In the genomic region with DNA sequence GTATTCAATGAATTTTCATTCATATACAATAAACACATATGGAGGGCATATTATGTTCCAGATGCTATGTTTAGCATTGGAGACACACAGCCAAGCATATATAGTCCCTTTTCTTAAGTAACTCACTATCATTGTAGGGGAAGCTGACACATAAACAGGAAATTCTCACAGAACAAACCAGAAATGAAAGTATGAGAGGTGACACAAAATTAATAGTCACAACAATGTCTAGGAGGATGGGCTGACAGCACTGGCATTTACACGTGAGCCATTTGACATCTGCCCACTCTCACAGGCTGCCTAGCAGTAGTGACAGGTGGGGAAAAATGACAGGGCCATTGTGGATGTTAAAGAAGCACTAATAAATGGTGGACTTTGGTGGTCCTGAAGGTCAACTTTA, we compare ENCODE assay signal across 8 cellular contexts. TPM values are rescaled to one million over a fixed set of nuclear protein-coding genes. Genes with fewer than 3 reads are reported as not detected.
A peak's percentile ranks its signal among the peaks of the same experiment; 100 is the strongest.
DNase-seq lines count a peak whose midpoint lies in the region; ATAC-seq and TF ChIP-seq lines count a peak whose summit lies in the region.

No MANE protein-coding gene starts in this region.

- no peak overlapping the region for H4K8ac ChIP-seq in mesenchymal stem cell (ENCODE audit: low read length)

- no peaks in the 10 kb centered on the region for H3K9me3 ChIP-seq in mesenchymal stem cell (ENCODE audit: control insufficient read depth, low read length)
- H3K9me3 ChIP-seq in tibial nerve: no peaks in the 10 kb centered on the region

- no peak overlapping the region for H3K18ac ChIP-seq in mesenchymal stem cell (ENCODE audit: low read depth in 1 of 2, low read length in 2 of 2)

- no peak for TF ChIP-seq EP300 in tibial nerve (IDR thresholded peaks at IDR 0.05)

- H2BK12ac ChIP-seq in mesenchymal stem cell (ENCODE audit: low read length in 2 of 2): no peak overlapping the region

- TF ChIP-seq CTCF in tibial nerve (IDR thresholded peaks at IDR 0.05): no peak

- TF ChIP-seq POLR2A in tibial nerve (IDR thresholded peaks at IDR 0.05): no peak

- ATAC-seq in activated CD8-positive, alpha-beta memory T cell treated with anti-CD3 and anti-CD28 coated beads, Interleukin-2, amount 10 ng/mL, durations not matched to agents 7 days and 5 days: peak; percentile 3
- ATAC-seq in GM21529 (IDR thresholded peaks at IDR 0.05; ENCODE audit: unreplicated experiment): no peak

- DNase-seq in activated CD8-positive, alpha-beta memory T cell treated with anti-CD3 and anti-CD28 coated beads, Interleukin-2, amount 10 ng/mL, durations not matched to agents 7 days and 5 days: peak; percentile 65
- no peak for DNase-seq in activated CD8-positive, alpha-beta memory T cell treated with anti-CD3 and anti-CD28 coated beads, Interleukin-2, amount 50 U/mL, for 48 hours
- DNase-seq in activated T-helper 1 cell treated with anti-CD3 and anti-CD28 coated beads, Interleukin-12 subunit alpha, Interleukin-12 subunit beta, Interleukin-2, Interleukin-4 antibody, amounts not matched to agents 30 ng/mL and 10 ng/mL and 1 ng/mL, durations not matched to agents 14 hours and 24 hours and 36 hours (ENCODE audit: low spot score): peak; percentile 14
- DNase-seq in mesenchymal stem cell (no peak), tibial nerve (ENCODE audit: low spot score in 2 of 2) (no peak), NCI-H69 (lab: John Stamatoyannopoulos, UW) (no peak), SKM-1 (lab: John Stamatoyannopoulos, UW; ENCODE audit: unreplicated experiment) (no peak)

- no peaks in the 10 kb centered on the region for H3K27me3 Mint-ChIP-seq in activated CD8-positive, alpha-beta memory T cell treated with anti-CD3 and anti-CD28 coated beads, Interleukin-2, amount 10 ng/mL, durations not matched to agents 7 days and 5 days
- peaks cover 5% of the 10 kb centered on the region for H3K27me3 Mint-ChIP-seq in activated T-helper 1 cell treated with anti-CD3 and anti-CD28 coated beads, Interleukin-12 subunit alpha, Interleukin-12 subunit beta, Interleukin-2, Interleukin-4 antibody, amounts not matched to agents 30 ng/mL and 10 ng/mL and 1 ng/mL, durations not matched to agents 14 hours and 24 hours and 36 hours (ENCODE audit: insufficient read depth)

- peak overlapping the region; percentile 98 for H3K4me3 Mint-ChIP-seq in activated CD8-positive, alpha-beta memory T cell treated with anti-CD3 and anti-CD28 coated beads, Interleukin-2, amount 10 ng/mL, durations not matched to agents 7 days and 5 days
- peak overlapping the region; percentile 91 for H3K4me3 Mint-ChIP-seq in activated T-helper 1 cell treated with anti-CD3 and anti-CD28 coated beads, Interleukin-12 subunit alpha, Interleukin-12 subunit beta, Interleukin-2, Interleukin-4 antibody, amounts not matched to agents 30 ng/mL and 10 ng/mL and 1 ng/mL, durations not matched to agents 14 hours and 24 hours and 36 hours

- no peaks in the 10 kb centered on the region for H3K9me3 Mint-ChIP-seq in activated CD8-positive, alpha-beta memory T cell treated with anti-CD3 and anti-CD28 coated beads, Interleukin-2, amount 10 ng/mL, durations not matched to agents 7 days and 5 days (ENCODE audit: low read depth)
- H3K9me3 Mint-ChIP-seq in activated T-helper 1 cell treated with anti-CD3 and anti-CD28 coated beads, Interleukin-12 subunit alpha, Interleukin-12 subunit beta, Interleukin-2, Interleukin-4 antibody, amounts not matched to agents 30 ng/mL and 10 ng/mL and 1 ng/mL, durations not matched to agents 14 hours and 24 hours and 36 hours: no peaks in the 10 kb centered on the region

- WGBS in mesenchymal stem cell: 80% methylated on average over 1 of the region's 1 CpG
- whole genome bisulfite sequencing in tibial nerve, 2 donors: 59 to 69% methylated on average over 1 of the region's 1 CpG

- no peaks in the 10 kb centered on the region for H3K4me1 ChIP-seq in mesenchymal stem cell (ENCODE audit: control insufficient read depth, insufficient read depth, low read depth, low read length)
- peaks cover 0 to 29% (median 16%) of the 10 kb centered on the region in 4 donors for H3K4me1 ChIP-seq in tibial nerve

- H3K79me1 ChIP-seq in mesenchymal stem cell (replicated peaks; ENCODE audit: low read length, poor library complexity, severe bottlenecking): peaks cover 3% of the 10 kb centered on the region

- no peak overlapping the region for H3K27ac ChIP-seq in mesenchymal stem cell (ENCODE audit: low read length, poor library complexity, severe bottlenecking)
- peak overlapping the region in 3 of 4 donors; percentile 95 to 100 (median 99) for H3K27ac ChIP-seq in tibial nerve

- H3K27me3 ChIP-seq in mesenchymal stem cell (ENCODE audit: control insufficient read depth in 1 of 2, insufficient read depth in 1 of 2, low read length in 2 of 2): peaks cover 0 to 3% of the 10 kb centered on the region in 2 experiments
- no peaks in the 10 kb centered on the region for H3K27me3 ChIP-seq in tibial nerve

- H3K9ac ChIP-seq in mesenchymal stem cell (ENCODE audit: low read length): peak overlapping the region; percentile 8

- peak overlapping the region; percentile 97 for H3K27ac Mint-ChIP-seq in activated CD8-positive, alpha-beta memory T cell treated with anti-CD3 and anti-CD28 coated beads, Interleukin-2, amount 10 ng/mL, durations not matched to agents 7 days and 5 days
- H3K27ac Mint-ChIP-seq in activated T-helper 1 cell treated with anti-CD3 and anti-CD28 coated beads, Interleukin-12 subunit alpha, Interleukin-12 subunit beta, Interleukin-2, Interleukin-4 antibody, amounts not matched to agents 30 ng/mL and 10 ng/mL and 1 ng/mL, durations not matched to agents 14 hours and 24 hours and 36 hours: peak overlapping the region; percentile 99

- H3K4me3 ChIP-seq in mesenchymal stem cell (ENCODE audit: insufficient read depth in 1 of 2, low read depth in 1 of 2, low read length in 2 of 2) (no peak overlapping the region), tibial nerve (no peak overlapping the region)

- no peak overlapping the region for H2BK15ac ChIP-seq in mesenchymal stem cell (ENCODE audit: low read depth, poor library complexity, severe bottlenecking)

- H2AK5ac ChIP-seq in mesenchymal stem cell (ENCODE audit: low read length, severe bottlenecking): no peak overlapping the region

- CTCF ChIA-PET in activated CD8-positive, alpha-beta memory T cell treated with anti-CD3 and anti-CD28 coated beads, Interleukin-2, amount 10 ng/mL, durations not matched to agents 7 days and 5 days (lab: Charles Lee): interaction anchor here (1.3 to 2.5 kb wide), 3 partner anchors 30 to 40 kb away, joined by 3 to 13 read pairs (median 5); partner anchors contain the start of gene MRPL1

- H3K36me3 ChIP-seq in mesenchymal stem cell (ENCODE audit: control insufficient read depth in 1 of 2, insufficient read depth in 2 of 2, low read depth in 1 of 2, low read length in 2 of 2): no peaks in the 10 kb centered on the region
- H3K36me3 ChIP-seq in tibial nerve: no peaks in the 10 kb centered on the region

- H3K36me3 Mint-ChIP-seq in activated CD8-positive, alpha-beta memory T cell treated with anti-CD3 and anti-CD28 coated beads, Interleukin-2, amount 10 ng/mL, durations not matched to agents 7 days and 5 days: peaks cover 12% of the 10 kb centered on the region
- peaks cover 9% of the 10 kb centered on the region for H3K36me3 Mint-ChIP-seq in activated T-helper 1 cell treated with anti-CD3 and anti-CD28 coated beads, Interleukin-12 subunit alpha, Interleukin-12 subunit beta, Interleukin-2, Interleukin-4 antibody, amounts not matched to agents 30 ng/mL and 10 ng/mL and 1 ng/mL, durations not matched to agents 14 hours and 24 hours and 36 hours (ENCODE audit: low read depth)

- no peak overlapping the region for H3K4ac ChIP-seq in mesenchymal stem cell (ENCODE audit: low read depth in 1 of 2, low read length in 2 of 2)

- no peak overlapping the region for H2BK5ac ChIP-seq in mesenchymal stem cell (ENCODE audit: low read depth, low read length, poor library complexity, severe bottlenecking)

- H4K91ac ChIP-seq in mesenchymal stem cell (ENCODE audit: low read length): no peak overlapping the region

- no peak overlapping the region for H2BK120ac ChIP-seq in mesenchymal stem cell (ENCODE audit: low read depth, low read length)

- peaks cover 26% of the 10 kb centered on the region for H3K4me1 Mint-ChIP-seq in activated CD8-positive, alpha-beta memory T cell treated with anti-CD3 and anti-CD28 coated beads, Interleukin-2, amount 10 ng/mL, durations not matched to agents 7 days and 5 days
- peaks cover 34% of the 10 kb centered on the region for H3K4me1 Mint-ChIP-seq in activated T-helper 1 cell treated with anti-CD3 and anti-CD28 coated beads, Interleukin-12 subunit alpha, Interleukin-12 subunit beta, Interleukin-2, Interleukin-4 antibody, amounts not matched to agents 30 ng/mL and 10 ng/mL and 1 ng/mL, durations not matched to agents 14 hours and 24 hours and 36 hours (ENCODE audit: low read depth)

- no peak overlapping the region for H2AFZ ChIP-seq in mesenchymal stem cell (ENCODE audit: low read depth, low read length)

- H3K23ac ChIP-seq in mesenchymal stem cell (ENCODE audit: low read length in 2 of 2): no peak overlapping the region

- no peak overlapping the region for H3K4me2 ChIP-seq in mesenchymal stem cell (ENCODE audit: low read length, poor library complexity, severe bottlenecking)

- intact Hi-C loops in activated T-helper 1 cell treated with anti-CD3 and anti-CD28 coated beads, Interleukin-12 subunit alpha, Interleukin-12 subunit beta, Interleukin-2, Interleukin-4 antibody, amounts not matched to agents 30 ng/mL and 10 ng/mL and 1 ng/mL, durations not matched to agents 14 hours and 24 hours and 36 hours (cut with micrococcal nuclease): loop anchor here (1.0 to 10.0 kb wide), 5 partner anchors 32 to 1827 kb away; partner anchors contain the start of genes CCNG2 and SDAD1

- H3K14ac ChIP-seq in mesenchymal stem cell (ENCODE audit: low read length in 2 of 2): no peak overlapping the region

RNA-seq across cellular contexts. Expression of gene CNOT6L, which starts 2.6 kb away (rescaled TPM):
- total RNA-seq in activated CD8-positive, alpha-beta memory T cell treated with anti-CD3 and anti-CD28 coated beads, Interleukin-2, amount 10 ng/mL, durations not matched to agents 7 days and 5 days: 100 to 1,000 TPM; 103 to 107 TPM
- total RNA-seq in activated T-helper 1 cell treated with anti-CD3 and anti-CD28 coated beads, Interleukin-12 subunit alpha, Interleukin-12 subunit beta, Interleukin-2, Interleukin-4 antibody, amounts not matched to agents 30 ng/mL and 10 ng/mL and 1 ng/mL, durations not matched to agents 14 hours and 24 hours and 36 hours: 119 and 121 TPM in 2 replicates
- polyA plus RNA-seq in mesenchymal stem cell (2013, experiment 1 of 2): 10.2 TPM
- 11.1 TPM for polyA plus RNA-seq in mesenchymal stem cell (2013, experiment 2 of 2)
- 10 to 100 TPM; 15.3 to 32.1 (median 23.4) TPM for total RNA-seq in tibial nerve

RNA-seq across cellular contexts. Expression of gene MRPL1, which starts 40.9 kb away (rescaled TPM):
- total RNA-seq in activated CD8-positive, alpha-beta memory T cell treated with anti-CD3 and anti-CD28 coated beads, Interleukin-2, amount 10 ng/mL, durations not matched to agents 7 days and 5 days: 10 to 100 TPM; 28.5 to 43.2 TPM
- 72.7 and 75.0 TPM in 2 replicates for total RNA-seq in activated T-helper 1 cell treated with anti-CD3 and anti-CD28 coated beads, Interleukin-12 subunit alpha, Interleukin-12 subunit beta, Interleukin-2, Interleukin-4 antibody, amounts not matched to agents 30 ng/mL and 10 ng/mL and 1 ng/mL, durations not matched to agents 14 hours and 24 hours and 36 hours
- 53.9 TPM for polyA plus RNA-seq in mesenchymal stem cell (2013, experiment 1 of 2)
- 53.6 TPM for polyA plus RNA-seq in mesenchymal stem cell (2013, experiment 2 of 2)
- 10 to 100 TPM; 21.0 to 32.3 (median 26.9) TPM for total RNA-seq in tibial nerve

Comparison
In these comparisons a context has a peak if more than half of its experiments do, and no peak if none do; other contexts are left out.
1. DNase-seq: peak in activated CD8-positive, alpha-beta memory T cell treated with anti-CD3 and anti-CD28 coated beads, Interleukin-2, amount 10 ng/mL, durations not matched to agents 7 days and 5 days (single experiment) and activated T-helper 1 cell treated with anti-CD3 and anti-CD28 coated beads, Interleukin-12 subunit alpha, Interleukin-12 subunit beta, Interleukin-2, Interleukin-4 antibody, amounts not matched to agents 30 ng/mL and 10 ng/mL and 1 ng/mL, durations not matched to agents 14 hours and 24 hours and 36 hours (single experiment); none in activated CD8-positive, alpha-beta memory T cell treated with anti-CD3 and anti-CD28 coated beads, Interleukin-2, amount 50 U/mL, for 48 hours (single experiment), mesenchymal stem cell (single experiment), tibial nerve (0 of 2), NCI-H69 (single experiment) and SKM-1 (single experiment).